8 cellular contexts compared by ENCODE assay signal in genomic region chr7:8149222-8149621, GRCh38.
DNase-seq lines count a peak whose midpoint lies in the region; ATAC-seq lines count a peak whose summit lies in the region.

No MANE protein-coding gene starts in this region.

- peak; percentile 49 to 52 for ATAC-seq in activated T-cell treated with anti-CD3 and anti-CD28 coated beads, Interleukin-2, amount 50 U/mL, for 4 hours
- ATAC-seq in HG02798 (IDR thresholded peaks at IDR 0.05; ENCODE audit: poor library complexity, unreplicated experiment): peak; percentile 53
- peak; percentile 27 to 69 (median 58) for ATAC-seq in T-cell (replicated peaks in 1 of 4)
- peak; percentile 24 for ATAC-seq in sciatic nerve
- no peak for ATAC-seq in natural killer cell treated with Interleukin-12 subunit alpha and Interleukin-12 subunit beta and Interleukin-15 and Interleukin-18, amount 100 ng/mL, for 72 hours

- POLR2A ChIA-PET in T-cell (lab: Charles Lee): no interaction called here

- DNase-seq in activated T-cell treated with anti-CD3 and anti-CD28 coated beads, Interleukin-2, amount 50 U/mL, for 4 hours: no peak
- DNase-seq in activated T-cell treated with anti-CD3 and anti-CD28 coated beads, Interleukin-2, amount 50 U/mL, for 48 hours: no peak
- DNase-seq in T-cell: no peak
- no peak for DNase-seq in sciatic nerve (ENCODE audit: low spot score)
- no peak for DNase-seq in effector CD4-positive, alpha-beta T cell
- no peak for DNase-seq in natural killer cell treated with Interleukin-12 subunit alpha and Interleukin-12 subunit beta and Interleukin-15 and Interleukin-18, amount 100 ng/mL, for 72 hours (ENCODE audit: low spot score)
- no peak for DNase-seq in NCI-H2196 (lab: John Stamatoyannopoulos, UW; ENCODE audit: unreplicated experiment)

- peaks cover 45% of the 10 kb centered on the region for H3K4me1 Mint-ChIP-seq in activated T-cell treated with anti-CD3 and anti-CD28 coated beads, Interleukin-2, amount 50 U/mL, for 4 hours (ENCODE audit: low read depth)
- peaks cover 52 to 69% (median 53%) of the 10 kb centered on the region in 3 donors for H3K4me1 Mint-ChIP-seq in T-cell
- H3K4me1 Mint-ChIP-seq in natural killer cell treated with Interleukin-12 subunit alpha and Interleukin-12 subunit beta and Interleukin-15 and Interleukin-18, amount 100 ng/mL, for 72 hours (ENCODE audit: low read depth in 2 of 2): peaks cover 32 to 35% of the 10 kb centered on the region in 2 donors

- H3K27ac Mint-ChIP-seq in T-cell: peak overlapping the region; percentile 84
- H3K27ac Mint-ChIP-seq in natural killer cell treated with Interleukin-12 subunit alpha and Interleukin-12 subunit beta and Interleukin-15 and Interleukin-18, amount 100 ng/mL, for 72 hours: no peak overlapping the region

- peaks cover 3% of the 10 kb centered on the region for H3K9me3 Mint-ChIP-seq in activated T-cell treated with anti-CD3 and anti-CD28 coated beads, Interleukin-2, amount 50 U/mL, for 4 hours
- peaks cover 2 to 9% (median 9%) of the 10 kb centered on the region in 3 donors for H3K9me3 Mint-ChIP-seq in T-cell
- H3K9me3 Mint-ChIP-seq in natural killer cell treated with Interleukin-12 subunit alpha and Interleukin-12 subunit beta and Interleukin-15 and Interleukin-18, amount 100 ng/mL, for 72 hours: peaks cover 8% of the 10 kb centered on the region

- H3K4me3 Mint-ChIP-seq in activated T-cell treated with anti-CD3 and anti-CD28 coated beads, Interleukin-2, amount 50 U/mL, for 4 hours: no peak overlapping the region
- H3K4me3 Mint-ChIP-seq in T-cell: peak overlapping the region in 2 of 3 donors; percentile 1 to 31
- H3K4me3 Mint-ChIP-seq in natural killer cell treated with Interleukin-12 subunit alpha and Interleukin-12 subunit beta and Interleukin-15 and Interleukin-18, amount 100 ng/mL, for 72 hours: no peak overlapping the region

- intact Hi-C loops in sciatic nerve (cut with DNase I): no loop called here

- CTCF ChIA-PET in T-cell (lab: Charles Lee): interaction anchor here in 1 of 2 donors (0.7 to 1.6 kb wide), 4 partner anchors 20 to 468 kb away, joined by 3 to 4 read pairs (median 3); no protein-coding TSS in a partner anchor

- no peaks in the 10 kb centered on the region for H3K27me3 Mint-ChIP-seq in activated T-cell treated with anti-CD3 and anti-CD28 coated beads, Interleukin-2, amount 50 U/mL, for 4 hours (ENCODE audit: low read depth)
- H3K27me3 Mint-ChIP-seq in T-cell: no peaks in the 10 kb centered on the region
- H3K27me3 Mint-ChIP-seq in natural killer cell treated with Interleukin-12 subunit alpha and Interleukin-12 subunit beta and Interleukin-15 and Interleukin-18, amount 100 ng/mL, for 72 hours: no peaks in the 10 kb centered on the region

- no peaks in the 10 kb centered on the region for H3K36me3 Mint-ChIP-seq in activated T-cell treated with anti-CD3 and anti-CD28 coated beads, Interleukin-2, amount 50 U/mL, for 4 hours (ENCODE audit: insufficient read depth)
- H3K36me3 Mint-ChIP-seq in T-cell: no peaks in the 10 kb centered on the region
- peaks cover 14% of the 10 kb centered on the region for H3K36me3 Mint-ChIP-seq in natural killer cell treated with Interleukin-12 subunit alpha and Interleukin-12 subunit beta and Interleukin-15 and Interleukin-18, amount 100 ng/mL, for 72 hours

Comparison
In these comparisons a context has a peak if more than half of its experiments do, and no peak if none do; other contexts are left out.
1. ATAC-seq: peak in activated T-cell treated with anti-CD3 and anti-CD28 coated beads, Interleukin-2, amount 50 U/mL, for 4 hours (2 of 2), HG02798 (single experiment), T-cell (4 of 4) and sciatic nerve (single experiment); none in natural killer cell treated with Interleukin-12 subunit alpha and Interleukin-12 subunit beta and Interleukin-15 and Interleukin-18, amount 100 ng/mL, for 72 hours (0 of 2).
2. H3K4me3 Mint-ChIP-seq: peak in T-cell (2 of 3); none in activated T-cell treated with anti-CD3 and anti-CD28 coated beads, Interleukin-2, amount 50 U/mL, for 4 hours (single experiment) and natural killer cell treated with Interleukin-12 subunit alpha and Interleukin-12 subunit beta and Interleukin-15 and Interleukin-18, amount 100 ng/mL, for 72 hours (single experiment).
3. H3K27ac Mint-ChIP-seq: peak in T-cell (2 of 2); none in natural killer cell treated with Interleukin-12 subunit alpha and Interleukin-12 subunit beta and Interleukin-15 and Interleukin-18, amount 100 ng/mL, for 72 hours (0 of 2).